In the genomic region with DNA sequence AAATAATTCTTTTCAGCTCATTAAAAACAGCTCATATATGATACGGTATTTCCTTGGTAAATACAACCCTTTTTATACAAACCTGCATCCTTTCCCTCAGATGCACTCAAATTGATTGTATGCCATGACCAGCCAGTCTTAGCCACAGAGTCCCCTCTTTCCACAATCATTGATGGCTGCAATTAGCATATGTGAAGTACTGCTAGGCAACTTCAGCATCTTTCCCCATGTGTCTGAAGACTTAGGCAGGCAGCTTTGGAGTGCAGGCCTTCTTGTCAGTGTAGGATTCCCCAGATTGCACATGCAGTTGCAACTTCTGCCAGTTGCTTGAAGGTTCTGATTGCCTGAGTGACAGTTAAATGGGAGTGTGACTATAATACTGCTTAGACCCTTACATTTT, we compare ENCODE assay signal across 23 cellular contexts.
"Had no signal": no experiment of that assay in that cellular context is flagged by ENCODE, and none has a peak within 500 bp of the region (broad histone marks: within the 10 kb centered on the region; RNA-seq: fewer than 3 reads in every experiment).

No MANE protein-coding gene starts in this region.

- H3K27ac ChIP-seq: HL-60, SJSA1, SK-N-MC had no signal

- DNase-seq: KBM-7, MV-4-11, NCI-H1048, NCI-H1105, NCI-H1436 treated with DMSO at 0.1 percent for 48 hours, NCI-H1694, NCI-H187 treated with DMSO at 0.1 percent for 48 hours, NCI-H2029 treated with DMSO at 0.1 percent for 48 hours, NCI-H2171, NCI-H226, NCI-H446, NCI-H510A, NCI-H524 treated with DMSO at 0.1 percent for 48 hours, NCI-H69, NCI-H774, Right ventricle myocardium superior, RPMI8226, SIG-M5 had no signal

- H3K4me3 ChIP-seq: SJSA1, SK-N-MC had no signal

- H3K4me1 ChIP-seq: SJSA1 had no signal

- FAIRE-seq: HTR-8/SVneo, RCC 7860 had no signal

- H3K9me3 ChIP-seq: SJSA1 had no signal

- H3K36me3 ChIP-seq: SJSA1 had no signal

- H3K27me3 ChIP-seq: SJSA1 had no signal
